17 cellular contexts compared by ENCODE assay signal in the genomic region with DNA sequence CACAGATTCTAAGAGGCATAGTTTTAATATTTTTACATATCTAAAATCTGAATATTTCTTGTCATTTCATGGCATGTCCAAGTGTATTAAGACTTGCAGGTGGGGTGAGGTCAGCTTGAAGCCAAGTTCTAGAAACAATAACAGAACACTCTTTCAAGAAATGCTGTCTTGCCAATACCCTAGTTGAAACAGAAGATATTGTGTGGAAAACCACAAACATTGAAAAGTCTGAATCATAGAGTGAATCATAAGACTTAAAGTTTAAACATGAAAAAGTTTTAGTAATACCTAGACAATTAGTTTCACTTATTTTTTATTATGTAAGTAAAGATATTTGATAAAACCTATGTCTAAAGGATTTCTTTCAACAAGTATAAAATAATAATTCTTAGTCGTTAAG.
DNase-seq lines count a peak whose midpoint lies in the region; ATAC-seq and TF ChIP-seq lines count a peak whose summit lies in the region.
"Had no signal": no experiment of that assay in that cellular context is flagged by ENCODE, and none has a peak within 500 bp of the region (broad histone marks: within the 10 kb centered on the region; RNA-seq: fewer than 3 reads in every experiment).

No MANE protein-coding gene starts in this region.

- H3K36me3 ChIP-seq in BJ (ENCODE audit: control insufficient read depth, insufficient read depth, low read length) (no peaks in the 10 kb centered on the region), IMR-90 (ENCODE audit: control insufficient read depth, insufficient read depth, low read length) (no peaks in the 10 kb centered on the region), brain microvascular endothelial cell (replicated peaks) (no peaks in the 10 kb centered on the region), kidney epithelial cell (ENCODE audit: control insufficient read depth, insufficient read depth, low read length) (no peaks in the 10 kb centered on the region), colonic mucosa (no peaks in the 10 kb centered on the region)

- CTCF ChIA-PET in BJ (lab: Yijun Ruan, JAX) (interaction anchor here (0.8 kb wide), 1 partner anchor 52 kb away, joined by 3 read pairs; no protein-coding TSS in a partner anchor), IMR-90 (lab: Yijun Ruan, JAX) (no interaction called here)

- ATAC-seq in IMR-90 (ENCODE audit: low read depth), result no peak

- no peak for TF ChIP-seq RAD21 in IMR-90 (IDR thresholded peaks at IDR 0.05; ENCODE audit: low read length)

- H3K4me1 ChIP-seq in IMR-90 (ENCODE audit: control insufficient read depth, insufficient read depth, low read length) (no peaks in the 10 kb centered on the region), colonic mucosa (no peaks in the 10 kb centered on the region)

- no peaks in the 10 kb centered on the region for H3K9me1 ChIP-seq in IMR-90 (ENCODE audit: insufficient read depth, low read length)

- H2AFZ ChIP-seq in IMR-90 (replicated peaks; ENCODE audit: low read length, poor library complexity), result no peak overlapping the region

- H3K4me2 ChIP-seq in IMR-90 (ENCODE audit: low read depth, low read length), result no peak overlapping the region

- intact Hi-C loops in IMR-90 (cut with micrococcal nuclease), result no loop called here
- intact Hi-C loops in colonic mucosa (cut with DNase I), result no loop called here

- H3K4ac ChIP-seq in IMR-90 (ENCODE audit: low read depth, low read length), result no peak overlapping the region

- WGBS in IMR-90 (ENCODE audit: extremely low coverage in 2 of 2, insufficient read length in 1 of 2), 2 experiments, result no CpG with 5 or more reads among the region's 1 CpG

- dilution Hi-C loops in IMR-90 (cut with HindIII; ENCODE audit: low sequenced_read_pairs, unreplicated experiment), result no loop called here

- H3K9me3 ChIP-seq in IMR-90 (ENCODE audit: control insufficient read depth, insufficient read depth, low read length) (no peaks in the 10 kb centered on the region), colonic mucosa (no peaks in the 10 kb centered on the region)

- H3K79me1 ChIP-seq in IMR-90 (ENCODE audit: low read depth in 1 of 2, low read length in 2 of 2), result no peaks in the 10 kb centered on the region

- H3K9ac ChIP-seq in IMR-90 (ENCODE audit: low read depth, low read length) (no peak overlapping the region), colonic mucosa (ENCODE audit: low read depth in 2 of 2, low read length in 2 of 2) (no peak overlapping the region)

- no peak overlapping the region for H4K5ac ChIP-seq in IMR-90 (ENCODE audit: low read depth, low read length)

- H3K4me3 ChIP-seq in BJ (ENCODE audit: low read depth, low read length) (no peak overlapping the region), IMR-90 (ENCODE audit: insufficient read depth, low read depth, low read length) (no peak overlapping the region), brain microvascular endothelial cell (ENCODE audit: low read depth, low read length) (no peak overlapping the region), kidney epithelial cell (ENCODE audit: low read depth, low read length) (no peak overlapping the region), colonic mucosa (no peak overlapping the region)
- H3K4me3 ChIP-seq: SK-N-MC, skin epidermis had no signal

- in situ Hi-C loops in IMR-90 (cut with MboI; ENCODE audit: low sequenced_read_pairs) (no loop called here), brain microvascular endothelial cell (cut with HindIII; ENCODE audit: low pct_ligation_motif_present, low sequenced_read_pairs) (no loop called here)

- H3K27me3 ChIP-seq in BJ (ENCODE audit: control insufficient read depth, insufficient read depth, low read length) (peaks cover 7% of the 10 kb centered on the region), IMR-90 (ENCODE audit: control insufficient read depth, insufficient read depth, low read length) (no peaks in the 10 kb centered on the region), brain microvascular endothelial cell (replicated peaks) (peaks cover 4% of the 10 kb centered on the region), kidney epithelial cell (ENCODE audit: control insufficient read depth, insufficient read depth, low read length) (no peaks in the 10 kb centered on the region), colonic mucosa (no peaks in the 10 kb centered on the region)

- TF ChIP-seq POLR2A in IMR-90 (IDR thresholded peaks at IDR 0.05; ENCODE audit: low read depth, low read length), result no peak

- no peak overlapping the region for H3K56ac ChIP-seq in IMR-90 (ENCODE audit: extremely low read depth, insufficient read depth, low read length)

- H4K8ac ChIP-seq in IMR-90 (ENCODE audit: low read depth in 2 of 2, low read length in 2 of 2), result no peak overlapping the region

- H2BK5ac ChIP-seq in IMR-90 (ENCODE audit: low read depth, low read length, poor library complexity, severe bottlenecking), result no peak overlapping the region

- DNase-seq in BJ (ENCODE audit: low read depth), result peak; percentile 6
- DNase-seq in IMR-90, result peak; percentile 25
- DNase-seq in brain microvascular endothelial cell, result peak; percentile 23
- peak; percentile 72 for DNase-seq in kidney epithelial cell (ENCODE audit: low read depth)
- DNase-seq in caudate nucleus (lab: John Stamatoyannopoulos, UW), result no peak
- no peak for DNase-seq in LoVo (ENCODE audit: low spot score)
- no peak for DNase-seq in colonic mucosa
- no peak for DNase-seq in pons (ENCODE audit: low spot score)
- DNase-seq: activated CD4-positive, alpha-beta T cell treated with anti-CD3 and anti-CD28 coated beads, Interleukin-2, amount 50 U/mL, for 48 hours; effector CD4-positive, alpha-beta T cell; HCEC 1CT; NCI-H1092; occipital lobe; stimulated activated naive CD4-positive, alpha-beta T cell had no signal

- H3K27ac ChIP-seq in IMR-90 (ENCODE audit: insufficient read depth, low read length) (no peak overlapping the region), brain microvascular endothelial cell (no peak overlapping the region), caudate nucleus (ENCODE audit: low read depth, low read length) (no peak overlapping the region), colonic mucosa (no peak overlapping the region)
- H3K27ac ChIP-seq: C4-2B, SK-N-MC, skin epidermis had no signal

- H3K23ac ChIP-seq in IMR-90 (ENCODE audit: low read depth, low read length), result no peak overlapping the region

- no peak overlapping the region for H4K91ac ChIP-seq in IMR-90 (ENCODE audit: insufficient read depth, low read depth, low read length)

- H3K18ac ChIP-seq in IMR-90 (ENCODE audit: low read depth, low read length), result no peak overlapping the region

- H2BK15ac ChIP-seq in IMR-90 (ENCODE audit: low read depth, low read length), result no peak overlapping the region

- no peaks in the 10 kb centered on the region for H4K20me1 ChIP-seq in IMR-90 (ENCODE audit: insufficient read depth, low read length)

- H2BK120ac ChIP-seq in IMR-90 (ENCODE audit: low read depth, low read length), result no peak overlapping the region

- no peak overlapping the region for H3K14ac ChIP-seq in IMR-90 (replicated peaks; ENCODE audit: low read depth, low read length)

- no peak overlapping the region for H2AK5ac ChIP-seq in IMR-90 (ENCODE audit: low read depth, low read length)

- H2AK9ac ChIP-seq in IMR-90 (replicated peaks; ENCODE audit: low read depth, low read length, poor library complexity), result no peak overlapping the region

- TF ChIP-seq CTCF in BJ (IDR thresholded peaks at IDR 0.05; ENCODE audit: insufficient read depth, low read depth, low read length) (no peak), IMR-90 (conservative IDR thresholded peaks at IDR 0.05; ENCODE audit: low read depth, low read length) (no peak), brain microvascular endothelial cell (IDR thresholded peaks at IDR 0.05; ENCODE audit: low read depth, low read length, missing control alignments) (no peak), kidney epithelial cell (IDR thresholded peaks at IDR 0.05; ENCODE audit: insufficient read depth, low read length, poor library complexity, severe bottlenecking) (no peak), colonic mucosa (IDR thresholded peaks at IDR 0.05) (no peak)

- POLR2A ChIA-PET in BJ (lab: Charles Lee) (no interaction called here), IMR-90 (lab: Charles Lee; ENCODE audit: unreplicated experiment) (no interaction called here)

- no peak overlapping the region for H2BK20ac ChIP-seq in IMR-90 (ENCODE audit: low read depth, low read length)

- BruUV-seq in IMR-90 (replicated peaks; lab: Mats Ljungman, UMichigan), result no TSS peak

TF ChIP-seq in IMR-90, 13 proteins besides CTCF, POLR2A, EP300 and RAD21:
- TF ChIP-seq FOS (IDR thresholded peaks at IDR 0.05; ENCODE audit: low read depth, low read length) (no peak), MXI1 (IDR thresholded peaks at IDR 0.05; ENCODE audit: borderline replicate concordance, low read depth, low read length) (no peak), RCOR1 (IDR thresholded peaks at IDR 0.05; ENCODE audit: insufficient replicate concordance, low read length) (no peak), BHLHE40 (IDR thresholded peaks at IDR 0.05; ENCODE audit: low read depth, low read length) (no peak), CEBPB (IDR thresholded peaks at IDR 0.05; ENCODE audit: low read depth, low read length) (no peak), NFE2L2 (IDR thresholded peaks at IDR 0.05; ENCODE audit: low read depth, low read length) (no peak), CHD1 (IDR thresholded peaks at IDR 0.05; ENCODE audit: low read depth, low read length) (no peak), RFX5 (IDR thresholded peaks at IDR 0.05; ENCODE audit: low read depth, low read length) (no peak)
- TF ChIP-seq, protein P1, sequence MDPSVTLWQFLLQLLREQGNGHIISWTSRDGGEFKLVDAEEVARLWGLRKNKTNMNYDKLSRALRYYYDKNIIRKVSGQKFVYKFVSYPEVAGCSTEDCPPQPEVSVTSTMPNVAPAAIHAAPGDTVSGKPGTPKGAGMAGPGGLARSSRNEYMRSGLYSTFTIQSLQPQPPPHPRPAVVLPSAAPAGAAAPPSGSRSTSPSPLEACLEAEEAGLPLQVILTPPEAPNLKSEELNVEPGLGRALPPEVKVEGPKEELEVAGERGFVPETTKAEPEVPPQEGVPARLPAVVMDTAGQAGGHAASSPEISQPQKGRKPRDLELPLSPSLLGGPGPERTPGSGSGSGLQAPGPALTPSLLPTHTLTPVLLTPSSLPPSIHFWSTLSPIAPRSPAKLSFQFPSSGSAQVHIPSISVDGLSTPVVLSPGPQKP (IDR thresholded peaks at IDR 0.05; ENCODE audit: borderline replicate concordance, low read depth, low read length), result no peak
- TF ChIP-seq, protein P2, sequence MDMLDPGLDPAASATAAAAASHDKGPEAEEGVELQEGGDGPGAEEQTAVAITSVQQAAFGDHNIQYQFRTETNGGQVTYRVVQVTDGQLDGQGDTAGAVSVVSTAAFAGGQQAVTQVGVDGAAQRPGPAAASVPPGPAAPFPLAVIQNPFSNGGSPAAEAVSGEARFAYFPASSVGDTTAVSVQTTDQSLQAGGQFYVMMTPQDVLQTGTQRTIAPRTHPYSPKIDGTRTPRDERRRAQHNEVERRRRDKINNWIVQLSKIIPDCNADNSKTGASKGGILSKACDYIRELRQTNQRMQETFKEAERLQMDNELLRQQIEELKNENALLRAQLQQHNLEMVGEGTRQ (IDR thresholded peaks at IDR 0.05; ENCODE audit: low read depth, low read length), result no peak

Comparison
In these comparisons a context has a peak if more than half of its experiments do, and no peak if none do; other contexts are left out.
1. DNase-seq: peak in BJ (single experiment), IMR-90 (single experiment), brain microvascular endothelial cell (single experiment) and kidney epithelial cell (single experiment); none in caudate nucleus (0 of 61), LoVo (single experiment), colonic mucosa (single experiment) and pons (single experiment).